ENCODE assay signal across 12 cellular contexts in the genomic region with DNA sequence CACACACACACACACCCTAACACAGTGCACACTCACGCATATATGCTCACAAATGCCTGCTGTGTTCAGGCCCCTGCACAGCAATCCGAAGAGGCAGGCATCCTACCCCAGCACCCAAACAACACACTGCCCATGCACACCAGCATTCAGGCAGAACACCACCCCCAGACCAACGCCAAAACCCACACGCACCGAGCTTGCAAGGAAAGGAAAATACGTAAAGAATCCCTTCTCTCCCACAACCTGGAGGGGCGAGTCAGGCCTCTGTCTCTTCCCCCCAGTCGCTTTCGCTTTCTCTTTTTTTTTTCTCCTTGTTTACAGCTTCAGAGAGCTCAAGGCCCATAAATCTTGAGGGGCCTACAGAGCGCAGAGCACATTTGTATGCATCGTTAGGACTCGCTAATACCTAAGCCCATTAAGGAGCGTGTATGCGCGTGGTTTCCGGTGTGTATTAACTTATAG. TPM values are rescaled to one million over a fixed set of nuclear protein-coding genes. Genes with fewer than 3 reads are reported as not detected.
DNase-seq lines count a peak whose midpoint lies in the region; ATAC-seq, FAIRE-seq and TF ChIP-seq lines count a peak whose summit lies in the region.
"Not testable (repeated sequence)": the region's sequence is repeated elsewhere in the genome, so short reads cannot be mapped to it uniquely, and the experiment has no call there.
"Had no signal": no experiment of that assay in that cellular context is flagged by ENCODE, and none has a peak within 500 bp of the region (broad histone marks: within the 10 kb centered on the region; RNA-seq: fewer than 3 reads in every experiment).

No MANE protein-coding gene starts in this region.

- not testable (repeated sequence) for H3K79me2 ChIP-seq in H9 (ENCODE audit: insufficient read depth, low read length); GM12878 (ENCODE audit: control insufficient read depth, insufficient read depth, low read length); hepatocyte; osteoblast (ENCODE audit: insufficient read depth, low read length)

- H3K14ac ChIP-seq in H9 (ENCODE audit: insufficient read depth, low read length), result not testable (repeated sequence)

- peaks cover 79% of the 10 kb centered on the region for H3K27me3 ChIP-seq in H9 (ENCODE audit: insufficient read depth, low read length)
- not testable (repeated sequence) for H3K27me3 ChIP-seq in WERI-Rb-1 (ENCODE audit: insufficient read depth, low read depth, severe bottlenecking); GM12878 (replicated peaks in 1 of 2; ENCODE audit: control insufficient read depth in 2 of 2, insufficient read depth in 2 of 2, low read length in 1 of 2); osteoblast (ENCODE audit: insufficient read depth, low read length)
- peaks cover 15% of the 10 kb centered on the region for H3K27me3 ChIP-seq in hepatocyte

- TSS peak; percentile 72 for BruUV-seq in GM12878 (replicated peaks; lab: Mats Ljungman, UMichigan)

- SMC1A ChIA-PET in GM12878 (lab: Charles Lee; ENCODE audit: uncharacterized antibody, unreplicated experiment), result interaction anchor here (1.1 to 1.7 kb wide), 2 partner anchors 29 to 46 kb away, joined by 3 to 4 read pairs; no protein-coding TSS in a partner anchor

- not testable (repeated sequence) for H3K18ac ChIP-seq in H9 (ENCODE audit: insufficient read length, low read depth, low read length)

- POLR2A ChIA-PET in GM12878 (lab: Charles Lee), result not testable (repeated sequence)

- H3K27me3 Mint-ChIP-seq in H9 (ENCODE audit: low read depth), result peaks cover 96% of the 10 kb centered on the region
- not testable (repeated sequence) for H3K27me3 Mint-ChIP-seq in activated T-cell treated with anti-CD3 and anti-CD28 coated beads, Interleukin-2, amount 50 U/mL, for 72 hours (ENCODE audit: low read depth); stimulated activated naive B cell treated with anti-CD40 and anti-IgM and Interleukin-4, amounts not matched to agents 10 μg/mL and 1 μg/mL and 100 μg/mL, for 72 hours

- not testable (repeated sequence) for H2BK15ac ChIP-seq in H9 (ENCODE audit: low read depth, low read length)

- H4K5ac ChIP-seq in H9 (ENCODE audit: insufficient read length, low read depth, low read length), result not testable (repeated sequence)

- not testable (repeated sequence) for H2BK12ac ChIP-seq in H9 (ENCODE audit: insufficient read length, low read depth, low read length)

- CTCF ChIA-PET in GM12878 (lab: Yijun Ruan, JAX), result not testable (repeated sequence)

- H2AK5ac ChIP-seq in H9 (ENCODE audit: insufficient read length, low read length), result not testable (repeated sequence)

- not testable (repeated sequence) for TF ChIP-seq POLR2A in GM12878 (IDR thresholded peaks at IDR 0.05; ENCODE audit: low read depth, low read length)

- FAIRE-seq in GM12878 (lab: Jason Lieb, UNC), result not testable (repeated sequence)

- not testable (repeated sequence) for H2BK5ac ChIP-seq in H9 (ENCODE audit: insufficient read length, low read length)

- not testable (repeated sequence) for H3T11ph ChIP-seq in H9 (ENCODE audit: low read length)

- intact Hi-C loops in GM12878 (cut with micrococcal nuclease; ENCODE audit: unreplicated experiment), result not testable (repeated sequence)

- not testable (repeated sequence) for H2BK20ac ChIP-seq in H9 (ENCODE audit: low read depth, low read length, poor library complexity, severe bottlenecking)

- not testable (repeated sequence) for ATAC-seq in activated T-cell treated with anti-CD3 and anti-CD28 coated beads, Interleukin-2, amount 50 U/mL, for 72 hours (replicated peaks in 1 of 2); GM12878; stimulated activated naive B cell treated with anti-CD40 and anti-IgM and Interleukin-4, amounts not matched to agents 10 μg/mL and 1 μg/mL and 100 μg/mL, for 72 hours (replicated peaks)

- H3K4me3 ChIP-seq in AG10803 (ENCODE audit: low read length) (peak overlapping the region; percentile 53), WERI-Rb-1 (ENCODE audit: low read depth, low read length) (peak overlapping the region; percentile 14), GM12878 (peak overlapping the region; percentile 70; the same call in 1 of the 2 replicates)
- not testable (repeated sequence) for H3K4me3 ChIP-seq in hepatocyte; osteoblast (ENCODE audit: insufficient read depth, low read length)

- not testable (repeated sequence) for H4K8ac ChIP-seq in H9 (replicated peaks; ENCODE audit: insufficient read length, low read depth, low read length)

- not testable (repeated sequence) for TF ChIP-seq CTCF in AG10803 (conservative IDR thresholded peaks at IDR 0.05; ENCODE audit: low read length); H9 (conservative IDR thresholded peaks at IDR 0.05); WERI-Rb-1 (IDR thresholded peaks at IDR 0.05; ENCODE audit: low read depth, low read length); GM12878 (IDR thresholded peaks at IDR 0.05 in 2 of 3, conservative IDR thresholded peaks at IDR 0.05 in 1 of 3; ENCODE audit: control insufficient read depth in 2 of 3, extremely low read depth in 1 of 3, insufficient read depth in 1 of 3, low read depth in 3 of 3, low read length in 3 of 3); hepatocyte (IDR thresholded peaks at IDR 0.05; ENCODE audit: poor library complexity); osteoblast (IDR thresholded peaks at IDR 0.05; ENCODE audit: extremely low read depth, low read depth, low read length)

- not testable (repeated sequence) for H4K20me1 ChIP-seq in H9 (ENCODE audit: control insufficient read depth, insufficient read depth, insufficient read length); GM12878 (ENCODE audit: control insufficient read depth, insufficient read depth); hepatocyte (ENCODE audit: insufficient read depth, poor library complexity, severe bottlenecking); osteoblast (ENCODE audit: insufficient read depth, low read length)

- in situ Hi-C loops in GM12878 (cut with MboI), result not testable (repeated sequence)

- H3K36me3 Mint-ChIP-seq in H9 (ENCODE audit: insufficient read depth in 1 of 3, low read depth in 3 of 3); activated T-cell treated with anti-CD3 and anti-CD28 coated beads, Interleukin-2, amount 50 U/mL, for 72 hours (ENCODE audit: insufficient read depth in 2 of 2); stimulated activated naive B cell treated with anti-CD40 and anti-IgM and Interleukin-4, amounts not matched to agents 10 μg/mL and 1 μg/mL and 100 μg/mL, for 72 hours: not testable (repeated sequence)

- H3K9me3 Mint-ChIP-seq in H9, result peaks cover 2 to 18% of the 10 kb centered on the region in 2 experiments; a peak in 4 of 5 replicates
- H3K9me3 Mint-ChIP-seq in activated T-cell treated with anti-CD3 and anti-CD28 coated beads, Interleukin-2, amount 50 U/mL, for 72 hours; stimulated activated naive B cell treated with anti-CD40 and anti-IgM and Interleukin-4, amounts not matched to agents 10 μg/mL and 1 μg/mL and 100 μg/mL, for 72 hours: not testable (repeated sequence)

- H2AFZ ChIP-seq in H9 (ENCODE audit: low read length); hepatocyte; osteoblast (ENCODE audit: low read length): not testable (repeated sequence)
- peak overlapping the region; percentile 81 for H2AFZ ChIP-seq in GM12878 (ENCODE audit: control insufficient read depth, low read depth, low read length)

- RAD21 ChIA-PET in GM12878 (lab: Charles Lee; ENCODE audit: unreplicated experiment), result interaction anchor here (0.7 to 2.8 kb wide), 3 partner anchors 28 to 332 kb away, joined by 3 to 12 read pairs (median 11); a partner anchor contains a TSS

- H3K9me3 ChIP-seq in H9 (ENCODE audit: control insufficient read depth, low read depth, low read length); WERI-Rb-1 (ENCODE audit: severe bottlenecking); GM12878 (replicated peaks; ENCODE audit: control insufficient read depth, insufficient read depth, low read length); hepatocyte (ENCODE audit: low read depth); osteoblast (ENCODE audit: low read depth, low read length): not testable (repeated sequence)

- H3K4me2 ChIP-seq in H9 (ENCODE audit: insufficient read depth, insufficient read length, low read length), result peak overlapping the region; percentile 25
- 0 out of 2 replicates have a peak overlapping the region, but pooled peaks have one; percentile 42 for H3K4me2 ChIP-seq in GM12878 (ENCODE audit: control insufficient read depth, insufficient read depth)
- H3K4me2 ChIP-seq in hepatocyte, result peak overlapping the region; percentile 73
- H3K4me2 ChIP-seq in osteoblast (ENCODE audit: insufficient read depth, low read length), result peak overlapping the region; percentile 32

- not testable (repeated sequence) for H3K9ac ChIP-seq in H9 (ENCODE audit: extremely low read depth, insufficient read length, low read length)
- H3K9ac ChIP-seq in GM12878 (ENCODE audit: control insufficient read depth, insufficient read depth, low read length), result peak overlapping the region; percentile 27

- DNase-seq in AG10803 (ENCODE audit: low read depth) (peak; percentile 61), GM12878 (ENCODE audit: low read depth, low spot score) (peak; percentile 2)
- DNase-seq in H9; WERI-Rb-1; hepatocyte (ENCODE audit: low spot score); osteoblast (ENCODE audit: insufficient read length, low spot score, missing footprints): not testable (repeated sequence)
- DNase-seq in activated T-cell treated with anti-CD3 and anti-CD28 coated beads, Interleukin-2, amount 50 U/mL, for 72 hours, result peak; percentile 9 to 21
- peak; percentile 12 for DNase-seq in stimulated activated naive B cell treated with anti-CD40 and anti-IgM and Interleukin-4, amounts not matched to agents 10 μg/mL and 1 μg/mL and 100 μg/mL, for 72 hours

- H3K4me1 Mint-ChIP-seq in H9, result peaks cover 36 to 47% of the 10 kb centered on the region in 2 experiments
- H3K4me1 Mint-ChIP-seq in activated T-cell treated with anti-CD3 and anti-CD28 coated beads, Interleukin-2, amount 50 U/mL, for 72 hours (ENCODE audit: low read depth), result peaks cover 31% of the 10 kb centered on the region
- H3K4me1 Mint-ChIP-seq in stimulated activated naive B cell treated with anti-CD40 and anti-IgM and Interleukin-4, amounts not matched to agents 10 μg/mL and 1 μg/mL and 100 μg/mL, for 72 hours, result peaks cover 14 to 42% of the 10 kb centered on the region in 2 donors

- H3K79me1 ChIP-seq in H9 (ENCODE audit: insufficient read depth, low read depth, low read length, poor library complexity, severe bottlenecking), result not testable (repeated sequence)

- not testable (repeated sequence) for H3K23me2 ChIP-seq in H9 (ENCODE audit: insufficient read length, low read depth, low read length, poor library complexity, severe bottlenecking)

- not testable (repeated sequence) for H3K27ac Mint-ChIP-seq in H9
- peak overlapping the region; percentile 71 for H3K27ac Mint-ChIP-seq in activated T-cell treated with anti-CD3 and anti-CD28 coated beads, Interleukin-2, amount 50 U/mL, for 72 hours
- H3K27ac Mint-ChIP-seq in stimulated activated naive B cell treated with anti-CD40 and anti-IgM and Interleukin-4, amounts not matched to agents 10 μg/mL and 1 μg/mL and 100 μg/mL, for 72 hours, result peak overlapping the region; percentile 87

- not testable (repeated sequence) for H3K4me1 ChIP-seq in H9 (ENCODE audit: insufficient read depth, low read length); GM12878 (ENCODE audit: control insufficient read depth, insufficient read depth, low read length); hepatocyte (ENCODE audit: insufficient read depth); osteoblast (ENCODE audit: insufficient read depth, low read length)

- not testable (repeated sequence) for H3K23ac ChIP-seq in H9 (ENCODE audit: insufficient read length, low read depth, low read length)

- not testable (repeated sequence) for H3K9me2 ChIP-seq in hepatocyte (replicated peaks; ENCODE audit: insufficient read depth)

- H3K4ac ChIP-seq in H9 (ENCODE audit: low read depth, low read length), result not testable (repeated sequence)

- H3K56ac ChIP-seq in H9 (ENCODE audit: insufficient read length, low read depth, low read length), result not testable (repeated sequence)

- not testable (repeated sequence) for H3K27ac ChIP-seq in H9 (ENCODE audit: insufficient read length, low read depth, low read length); GM12878 (ENCODE audit: control insufficient read depth, insufficient read depth); hepatocyte; osteoblast (ENCODE audit: low read depth, low read length)
- H3K27ac ChIP-seq in WERI-Rb-1, result peak overlapping the region; percentile 82

- TF ChIP-seq EP300 in GM12878 (IDR thresholded peaks at IDR 0.05; ENCODE audit: borderline replicate concordance in 1 of 2, control insufficient read depth in 1 of 2, low read depth in 2 of 2, low read length in 2 of 2), result not testable (repeated sequence)

- not testable (repeated sequence) for H4K91ac ChIP-seq in H9 (ENCODE audit: insufficient read length, low read depth, low read length)

- peak overlapping the region in 1 of 2 experiments; percentile 64; a peak in 2 of 5 replicates for H3K4me3 Mint-ChIP-seq in H9
- H3K4me3 Mint-ChIP-seq in activated T-cell treated with anti-CD3 and anti-CD28 coated beads, Interleukin-2, amount 50 U/mL, for 72 hours, result peak overlapping the region; percentile 96 to 97
- H3K4me3 Mint-ChIP-seq in stimulated activated naive B cell treated with anti-CD40 and anti-IgM and Interleukin-4, amounts not matched to agents 10 μg/mL and 1 μg/mL and 100 μg/mL, for 72 hours, result peak overlapping the region; percentile 85 to 89

- TF ChIP-seq RAD21 in GM12878 (IDR thresholded peaks at IDR 0.05; ENCODE audit: insufficient read depth, low read depth, low read length), result not testable (repeated sequence)

- no CpG with 5 or more reads among the region's 16 CpGs for WGBS in H9 (ENCODE audit: extremely low coverage, insufficient read length, low lambda C conversion rate)
- 3% methylated on average over 12 of the region's 16 CpGs for WGBS in GM12878 (ENCODE audit: insufficient coverage, insufficient replicate concordance, low lambda C conversion rate, missing lambda C conversion rate)
- WGBS in hepatocyte (ENCODE audit: low lambda C conversion rate, missing lambda C conversion rate), result 31% methylated on average over 15 of the region's 16 CpGs

- H2BK120ac ChIP-seq in H9 (ENCODE audit: low read depth, low read length, poor library complexity, severe bottlenecking), result not testable (repeated sequence)

- not testable (repeated sequence) for H3K36me3 ChIP-seq in WERI-Rb-1; GM12878 (ENCODE audit: control insufficient read depth in 2 of 2, insufficient read depth in 2 of 2, low read length in 1 of 2); hepatocyte (replicated peaks; ENCODE audit: insufficient read depth, low read depth); osteoblast (ENCODE audit: insufficient read depth, low read length)

RNA-seq across cellular contexts. Expression of a gene that starts 27.4 kb away (rescaled TPM):
- total RNA-seq in H9 (2021), result not detected in 2 replicates
- total RNA-seq in activated T-cell treated with anti-CD3 and anti-CD28 coated beads, Interleukin-2, amount 50 U/mL, for 72 hours, result 1 to 10 TPM in 1 of 2 donors, under 1 TPM in 1; 1.00 to 1.1 TPM
- 1.8 and 3.0 TPM in 2 replicates for total RNA-seq in GM12878 (2013; cell fraction: nucleolus; rRNA removed)
- total RNA-seq in GM12878 (2014; rRNA removed), result 4.7 and 5.1 TPM in 2 replicates
- total RNA-seq in GM12878 (2014; rRNA removed; fragmentation: Illumina TruSeq; extraction: Trizol), result 3.6 and 3.8 TPM in 2 replicates
- 11.1 and 11.4 TPM in 2 replicates for total RNA-seq in GM12878 (2021)
- 2.1 TPM for polyA plus RNA-seq in GM12878 (2011; ENCODE audit: low read depth)
- polyA plus RNA-seq in GM12878 (2011; rRNA removed), result 4.9 and 5.2 TPM in 2 replicates
- polyA plus RNA-seq in GM12878 (2011; cell fraction: cytosol; rRNA removed), result 4.6 and 4.7 TPM in 2 replicates
- polyA plus RNA-seq in GM12878 (2011; cell fraction: nucleus; rRNA removed), result 10.1 and 15.5 TPM in 2 replicates
- polyA plus RNA-seq in GM12878 (2012), result 7.9 and 11.9 TPM in 2 replicates
- 5.8 and 6.3 TPM in 2 replicates for polyA plus RNA-seq in GM12878 (2014; fragmentation: Illumina TruSeq; extraction: Trizol)
- 1 to 10 TPM; 1.0 to 1.8 TPM for polyA plus RNA-seq in GM12878 (2014; fragmentation: Nextera tagmentation; extraction: Ambion mirVana)
- 7.7 and 10.3 TPM in 2 replicates for polyA plus RNA-seq in GM12878 (2014; rRNA removed)
- 1 to 10 TPM; 1.1 to 1.5 TPM for polyA plus RNA-seq in GM12878 (2016; fragmentation: Nextera tagmentation; extraction: Ambion mirVana)
- polyA minus RNA-seq in GM12878 (2011; rRNA and poly(A)+ RNA removed), result 0.37 and 1.8 TPM in 2 replicates
- 0.94 and 1.0 TPM in 2 replicates for polyA minus RNA-seq in GM12878 (2011; cell fraction: cytosol; rRNA and poly(A)+ RNA removed)
- 1.6 and 2.5 TPM in 2 replicates for polyA minus RNA-seq in GM12878 (2011; cell fraction: nucleus; rRNA and poly(A)+ RNA removed)
- 1.5 and 2.1 TPM in 2 replicates for total RNA-seq in hepatocyte
- polyA plus RNA-seq in hepatocyte, result 4.4 and 4.8 TPM in 2 replicates
- total RNA-seq in osteoblast, result 3.3 and 4.1 TPM in 2 replicates
- total RNA-seq: A172, colonic mucosa had no signal

RNA-seq across cellular contexts. Expression of a gene that starts 48.2 kb away (rescaled TPM):
- total RNA-seq in H9 (2021) (not detected in 2 replicates), GM12878 (2014; rRNA removed) (not detected in 2 replicates), GM12878 (2014; rRNA removed; fragmentation: Illumina TruSeq; extraction: Trizol) (not detected in 2 replicates), GM12878 (2021) (not detected in 2 replicates), hepatocyte (0.20 and 0.40 TPM in 2 replicates), osteoblast (1.8 and 2.1 TPM in 2 replicates)
- total RNA-seq in activated T-cell treated with anti-CD3 and anti-CD28 coated beads, Interleukin-2, amount 50 U/mL, for 72 hours, result not detected
- not detected in 2 replicates for total RNA-seq in GM12878 (2013; cell fraction: nucleolus; rRNA removed)
- polyA plus RNA-seq in GM12878 (2011; ENCODE audit: low read depth), result not detected
- polyA plus RNA-seq in GM12878 (2011; rRNA removed) (0.11 TPM in 1 of 2 replicates, not detected in the other), GM12878 (2014; fragmentation: Illumina TruSeq; extraction: Trizol) (not detected in 2 replicates), GM12878 (2014; fragmentation: Nextera tagmentation; extraction: Ambion mirVana) (not detected), GM12878 (2014; rRNA removed) (not detected in 2 replicates), GM12878 (2016; fragmentation: Nextera tagmentation; extraction: Ambion mirVana) (not detected), hepatocyte (0.18 and 1.1 TPM in 2 replicates)
- polyA plus RNA-seq in GM12878 (2011; cell fraction: cytosol; rRNA removed), result 0.25 and 0.28 TPM in 2 replicates
- polyA plus RNA-seq in GM12878 (2011; cell fraction: nucleus; rRNA removed), result 0.09 and 0.12 TPM in 2 replicates
- polyA plus RNA-seq in GM12878 (2012), result not detected in 2 replicates
- not detected in 2 replicates for polyA minus RNA-seq in GM12878 (2011; rRNA and poly(A)+ RNA removed)
- not detected in 2 replicates for polyA minus RNA-seq in GM12878 (2011; cell fraction: cytosol; rRNA and poly(A)+ RNA removed)
- not detected in 2 replicates for polyA minus RNA-seq in GM12878 (2011; cell fraction: nucleus; rRNA and poly(A)+ RNA removed)
- total RNA-seq: A172; activated CD8-positive, alpha-beta memory T cell treated with anti-CD3 and anti-CD28 coated beads for 36 hours; colonic mucosa; left colon had no signal

RNA-seq across cellular contexts. Expression of a gene that starts 52.8 kb away (rescaled TPM):
- total RNA-seq in H9 (2021) (not detected in 2 replicates), GM12878 (2014; rRNA removed) (not detected in 2 replicates), GM12878 (2014; rRNA removed; fragmentation: Illumina TruSeq; extraction: Trizol) (0.09 TPM in 1 of 2 replicates, not detected in the other), GM12878 (2021) (0.27 and 0.38 TPM in 2 replicates), hepatocyte (2.6 and 4.5 TPM in 2 replicates), osteoblast (5.6 and 7.2 TPM in 2 replicates)
- not detected for total RNA-seq in activated T-cell treated with anti-CD3 and anti-CD28 coated beads, Interleukin-2, amount 50 U/mL, for 72 hours
- 0.35 TPM in 1 of 2 replicates, not detected in the other for total RNA-seq in GM12878 (2013; cell fraction: nucleolus; rRNA removed)
- polyA plus RNA-seq in GM12878 (2011; ENCODE audit: low read depth), result not detected
- polyA plus RNA-seq in GM12878 (2011; rRNA removed) (0.42 and 0.52 TPM in 2 replicates), GM12878 (2014; fragmentation: Illumina TruSeq; extraction: Trizol) (0.06 TPM in 1 of 2 replicates, not detected in the other), GM12878 (2014; fragmentation: Nextera tagmentation; extraction: Ambion mirVana) (under 1 TPM in 1 of 2 experiments, not detected in 1; 0.02 TPM), GM12878 (2014; rRNA removed) (0.55 TPM in 1 of 2 replicates, not detected in the other), GM12878 (2016; fragmentation: Nextera tagmentation; extraction: Ambion mirVana) (under 1 TPM in 1 of 2 experiments, not detected in 1; 0.54 TPM), hepatocyte (11.1 and 12.1 TPM in 2 replicates)
- 0.60 and 0.65 TPM in 2 replicates for polyA plus RNA-seq in GM12878 (2011; cell fraction: cytosol; rRNA removed)
- polyA plus RNA-seq in GM12878 (2011; cell fraction: nucleus; rRNA removed), result 0.57 and 0.76 TPM in 2 replicates
- polyA plus RNA-seq in GM12878 (2012), result 0.34 and 0.39 TPM in 2 replicates
- polyA minus RNA-seq in GM12878 (2011; rRNA and poly(A)+ RNA removed), result 0.31 and 0.73 TPM in 2 replicates
- polyA minus RNA-seq in GM12878 (2011; cell fraction: cytosol; rRNA and poly(A)+ RNA removed), result 0.52 TPM in 1 of 2 replicates, not detected in the other
- polyA minus RNA-seq in GM12878 (2011; cell fraction: nucleus; rRNA and poly(A)+ RNA removed), result 0.36 and 0.48 TPM in 2 replicates
- total RNA-seq: activated CD8-positive, alpha-beta memory T cell treated with anti-CD3 and anti-CD28 coated beads for 36 hours; left colon had no signal
